19 cellular contexts compared by ENCODE assay signal in the genomic region with DNA sequence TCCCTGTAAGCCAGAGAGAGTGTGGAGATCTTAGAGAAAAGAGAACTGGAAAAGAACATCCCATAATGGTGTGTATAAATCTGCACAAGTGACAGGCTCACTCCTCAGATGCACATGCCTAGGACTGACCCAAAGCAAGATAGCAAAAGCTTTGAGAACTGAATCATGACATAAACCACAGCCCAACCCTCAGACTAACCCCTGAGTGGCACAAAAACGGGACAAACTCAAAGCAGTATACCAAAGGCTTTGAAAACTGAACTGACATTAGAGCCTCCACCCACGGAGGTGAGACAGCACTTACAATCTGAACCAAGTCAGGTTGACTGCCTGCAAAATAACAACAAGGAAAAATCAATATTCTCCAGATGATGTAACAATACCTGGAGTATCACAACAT.
A peak's percentile ranks its signal among the peaks of the same experiment; 100 is the strongest.
DNase-seq lines count a peak whose midpoint lies in the region; FAIRE-seq and TF ChIP-seq lines count a peak whose summit lies in the region.
"Had no signal": no experiment of that assay in that cellular context is flagged by ENCODE, and none has a peak within 500 bp of the region (broad histone marks: within the 10 kb centered on the region; RNA-seq: fewer than 3 reads in every experiment).

No MANE protein-coding gene starts in this region.

- H3K27me3 Mint-ChIP-seq in activated T-cell treated with anti-CD3 and anti-CD28 coated beads, Interleukin-2, amount 50 U/mL, for 24 hours: no peaks in the 10 kb centered on the region
- H3K27me3 Mint-ChIP-seq: naive thymus-derived CD4-positive, alpha-beta T cell had no signal

- no peak for DNase-seq in activated T-cell treated with anti-CD3 and anti-CD28 coated beads, Interleukin-2, amount 50 U/mL, for 24 hours
- DNase-seq in activated T-cell treated with anti-CD3 and anti-CD28 coated beads for 4 hours (no peak), HTR-8/SVneo (ENCODE audit: insufficient read length, low spot score) (no peak), trophoblast cell (no peak), GM13977 (ENCODE audit: low spot score) (no peak), OCI-M2 (lab: John Stamatoyannopoulos, UW; ENCODE audit: unreplicated experiment) (no peak), spleen (no peak)
- peak; percentile 27 to 41 for DNase-seq in activated T-cell treated with anti-CD3 and anti-CD28 coated beads, Interleukin-2, amount 50 U/mL, for 48 hours
- DNase-seq: activated CD8-positive, alpha-beta memory T cell treated with anti-CD3 and anti-CD28 coated beads, Interleukin-2, amount 10 ng/mL, durations not matched to agents 7 days and 5 days; DMS153; foreskin melanocyte; hypothalamus; NCI-H146; NCI-H345; upper lobe of left lung had no signal

- H3K27ac ChIP-seq in trophoblast cell (ENCODE audit: low read depth, low read length): no peak overlapping the region
- H3K27ac ChIP-seq in spleen: no peak overlapping the region
- H3K27ac ChIP-seq: parathyroid adenoma, upper lobe of left lung had no signal

- TF ChIP-seq POLR2A in spleen (IDR thresholded peaks at IDR 0.05): no peak

- H3K27me3 ChIP-seq in trophoblast cell (ENCODE audit: insufficient read depth, low read length) (no peaks in the 10 kb centered on the region), spleen (replicated peaks in 1 of 7) (no peaks in the 10 kb centered on the region)
- H3K27me3 ChIP-seq: upper lobe of left lung had no signal

- H3K4me1 ChIP-seq in trophoblast cell (ENCODE audit: control insufficient read depth in 1 of 2, insufficient read depth in 2 of 2, low read length in 2 of 2): no peaks in the 10 kb centered on the region
- no peaks in the 10 kb centered on the region for H3K4me1 ChIP-seq in spleen
- H3K4me1 ChIP-seq: parathyroid adenoma, upper lobe of left lung had no signal

- H3K4ac ChIP-seq in trophoblast cell (ENCODE audit: low read depth, low read length): no peak overlapping the region

- peaks cover 42% of the 10 kb centered on the region for H3K36me3 Mint-ChIP-seq in activated T-cell treated with anti-CD3 and anti-CD28 coated beads, Interleukin-2, amount 50 U/mL, for 24 hours (ENCODE audit: low read depth)
- H3K36me3 Mint-ChIP-seq: stimulated activated memory B cell treated with anti-CD40 and anti-IgM and Interleukin-4, amounts not matched to agents 10 μg/mL and 1 μg/mL and 100 μg/mL, for 72 hours had no signal

- H2AK5ac ChIP-seq in trophoblast cell (ENCODE audit: low read length): no peak overlapping the region

- no peaks in the 10 kb centered on the region for H3K79me1 ChIP-seq in trophoblast cell (ENCODE audit: low read length)

- peaks cover 0 to 2% of the 10 kb centered on the region in 2 experiments for H3K36me3 ChIP-seq in trophoblast cell (ENCODE audit: control insufficient read depth in 1 of 2, insufficient read depth in 2 of 2, low read length in 2 of 2)
- no peaks in the 10 kb centered on the region for H3K36me3 ChIP-seq in spleen
- H3K36me3 ChIP-seq: upper lobe of left lung had no signal

- no peak overlapping the region for H4K12ac ChIP-seq in trophoblast cell (ENCODE audit: low read depth, low read length)

- H3K79me2 ChIP-seq in trophoblast cell (ENCODE audit: control insufficient read depth, insufficient read depth, low read length, poor library complexity): no peaks in the 10 kb centered on the region
- H3K79me2 ChIP-seq: parathyroid adenoma had no signal

- no peak overlapping the region for H2BK12ac ChIP-seq in trophoblast cell (ENCODE audit: low read length)

- no peaks in the 10 kb centered on the region for H3K9me3 ChIP-seq in trophoblast cell (ENCODE audit: insufficient read depth, low read depth, low read length)
- H3K9me3 ChIP-seq in spleen: peaks cover 0 to 11% (median 0%) of the 10 kb centered on the region in 8 donors
- H3K9me3 ChIP-seq: upper lobe of left lung had no signal

- peak overlapping the region; percentile 22 for H3K23ac ChIP-seq in trophoblast cell (ENCODE audit: low read length)

- no peak overlapping the region for H3K14ac ChIP-seq in trophoblast cell (ENCODE audit: low read length)

- intact Hi-C loops in spleen (cut with DNase I; ENCODE audit: low total_unique reads): no loop called here

- H2AFZ ChIP-seq in trophoblast cell (ENCODE audit: insufficient read depth, low read length, poor library complexity): no peak overlapping the region
- H2AFZ ChIP-seq: parathyroid adenoma had no signal

- H3K4me3 Mint-ChIP-seq in activated T-cell treated with anti-CD3 and anti-CD28 coated beads, Interleukin-2, amount 50 U/mL, for 24 hours: no peak overlapping the region
- H3K4me3 Mint-ChIP-seq: activated CD8-positive, alpha-beta memory T cell treated with anti-CD3 and anti-CD28 coated beads, Interleukin-2, amount 10 ng/mL, durations not matched to agents 7 days and 5 days; memory B cell; stimulated activated memory B cell treated with anti-CD40 and anti-IgM and Interleukin-4, amounts not matched to agents 10 μg/mL and 1 μg/mL and 100 μg/mL, for 72 hours had no signal

- H4K8ac ChIP-seq in trophoblast cell (ENCODE audit: low read depth, low read length): no peak overlapping the region

- H3K4me2 ChIP-seq in trophoblast cell (ENCODE audit: low read length): no peak overlapping the region

- TF ChIP-seq CTCF in GM13977 (IDR thresholded peaks at IDR 0.05; ENCODE audit: extremely low read depth, insufficient read depth, missing control alignments): no peak
- TF ChIP-seq CTCF in spleen (IDR thresholded peaks at IDR 0.05 in 8 of 11, conservative IDR thresholded peaks at IDR 0.05 in 3 of 11): no peak

- no peak overlapping the region for H2BK5ac ChIP-seq in trophoblast cell (ENCODE audit: low read depth, low read length, poor library complexity)

- peak; percentile 4 for FAIRE-seq in HTR-8/SVneo (lab: Jason Lieb, UNC)

- H3K4me3 ChIP-seq in trophoblast cell (ENCODE audit: low read depth, low read length) (no peak overlapping the region), spleen (no peak overlapping the region)
- H3K4me3 ChIP-seq: upper lobe of left lung had no signal

- H3K4me1 Mint-ChIP-seq in activated T-cell treated with anti-CD3 and anti-CD28 coated beads, Interleukin-2, amount 50 U/mL, for 24 hours (ENCODE audit: low read depth): peaks cover 31% of the 10 kb centered on the region
- H3K4me1 Mint-ChIP-seq: memory B cell; stimulated activated memory B cell treated with anti-CD40 and anti-IgM and Interleukin-4, amounts not matched to agents 10 μg/mL and 1 μg/mL and 100 μg/mL, for 72 hours had no signal

- H3K9me3 Mint-ChIP-seq in activated T-cell treated with anti-CD3 and anti-CD28 coated beads, Interleukin-2, amount 50 U/mL, for 24 hours: no peaks in the 10 kb centered on the region

- no peak overlapping the region for H4K91ac ChIP-seq in trophoblast cell (ENCODE audit: low read depth, low read length)

- in situ Hi-C loops in GM13977 (cut with MboI; ENCODE audit: low pct_unique_long_range_greater_than_20kb, low sequenced_read_pairs, unreplicated experiment): no loop called here

- no peak overlapping the region for H2BK120ac ChIP-seq in trophoblast cell (ENCODE audit: insufficient read depth, low read length, poor library complexity)

- peak overlapping the region; percentile 50 for H3K27ac Mint-ChIP-seq in activated T-cell treated with anti-CD3 and anti-CD28 coated beads, Interleukin-2, amount 50 U/mL, for 24 hours
- H3K27ac Mint-ChIP-seq: activated CD8-positive, alpha-beta memory T cell treated with anti-CD3 and anti-CD28 coated beads, Interleukin-2, amount 10 ng/mL, durations not matched to agents 7 days and 5 days; memory B cell; naive thymus-derived CD4-positive, alpha-beta T cell; stimulated activated memory B cell treated with anti-CD40 and anti-IgM and Interleukin-4, amounts not matched to agents 10 μg/mL and 1 μg/mL and 100 μg/mL, for 72 hours had no signal

- no CpG with 5 or more reads among the region's 2 CpGs for WGBS in trophoblast cell (ENCODE audit: extremely low coverage, insufficient coverage, insufficient read length)
- 64 to 73% (median 69%) methylated on average over 2 of the region's 2 CpGs for WGBS in spleen, 5 donors

- no peak overlapping the region for H3K18ac ChIP-seq in trophoblast cell (ENCODE audit: low read length)

- no peak overlapping the region for H3K9ac ChIP-seq in trophoblast cell (ENCODE audit: low read length)
- H3K9ac ChIP-seq: parathyroid adenoma had no signal

Comparison
In these comparisons a context has a peak if more than half of its experiments do, and no peak if none do; other contexts are left out.
1. DNase-seq: peak in activated T-cell treated with anti-CD3 and anti-CD28 coated beads, Interleukin-2, amount 50 U/mL, for 48 hours (2 of 2); none in activated T-cell treated with anti-CD3 and anti-CD28 coated beads, Interleukin-2, amount 50 U/mL, for 24 hours (single experiment), activated T-cell treated with anti-CD3 and anti-CD28 coated beads for 4 hours (single experiment), HTR-8/SVneo (single experiment), trophoblast cell (0 of 2), GM13977 (single experiment), OCI-M2 (single experiment) and spleen (single experiment).